8 cellular contexts compared by ENCODE assay signal in genomic region chr2:27428213-27428977, GRCh38. TPM values are rescaled to one million over a fixed set of nuclear protein-coding genes. Genes with fewer than 3 reads are reported as not detected.
A peak's percentile ranks its signal among the peaks of the same experiment; 100 is the strongest.
DNase-seq lines count a peak whose midpoint lies in the region; ATAC-seq lines count a peak whose summit lies in the region.

NRBP1 (plus strand) TSS chr2:27428631; CDS start chr2:27433274, 4,643 bp downstream.

- peak; percentile 77 for ATAC-seq in GM19468 (IDR thresholded peaks at IDR 0.05; ENCODE audit: extremely low read depth, unreplicated experiment)

- POLR2A ChIA-PET in activated CD8-positive, alpha-beta memory T cell treated with anti-CD3 and anti-CD28 coated beads for 36 hours (lab: Charles Lee), result interaction anchor here (0.6 to 2.8 kb wide), 6 partner anchors 19 to 202 kb away, joined by 3 to 27 read pairs (median 4); partner anchors contain the start of gene PPM1G

- peak; percentile 95 for DNase-seq in COLO668 (lab: John Stamatoyannopoulos, UW; ENCODE audit: unreplicated experiment)
- DNase-seq in HS-5 (ENCODE audit: low read depth), result peak; percentile 68
- peak; percentile 81 to 95 for DNase-seq in NOMO-1 (lab: John Stamatoyannopoulos, UW; ENCODE audit: unreplicated experiment in 2 of 2)
- DNase-seq in effector CD8-positive, alpha-beta T cell (lab: John Stamatoyannopoulos, UW), result peak; percentile 84
- peak; percentile 96 for DNase-seq in medulla oblongata (ENCODE audit: extremely low spot score)
- peak; percentile 80 to 93 (median 88) for DNase-seq in stimulated activated CD4-positive, alpha-beta T cell treated with anti-CD3 and anti-CD28 coated beads, TNF-alpha, amount 100 ng/mL, for 48 hours (ENCODE audit: low read depth in 3 of 3)

- CTCF ChIA-PET in activated CD8-positive, alpha-beta memory T cell treated with anti-CD3 and anti-CD28 coated beads for 36 hours (lab: Charles Lee), result interaction anchor here (0.6 to 3.5 kb wide), 3 partner anchors 19 to 1015 kb away, joined by 3 to 16 read pairs (median 11); partner anchors contain the start of genes EIF2B4, PPM1G and SNX17

RNA-seq across cellular contexts. Expression of gene NRBP1, which starts in this region (rescaled TPM):
- 10 to 100 TPM; 65.0 to 71.2 TPM for total RNA-seq in activated CD8-positive, alpha-beta memory T cell treated with anti-CD3 and anti-CD28 coated beads for 36 hours

Comparison
In these comparisons a context has a peak if more than half of its experiments do, and no peak if none do; other contexts are left out.
1. Peak in every context shown above with its lines: DNase-seq and ATAC-seq.